In genomic region chr11:115580416-115580815, GRCh38 we compare ENCODE assay signal across 1 cellular context.
TF ChIP-seq lines count a peak whose summit lies in the region.

No MANE protein-coding gene starts in this region.

TF ChIP-seq in GM23338, 12 proteins besides CTCF, POLR2A, EP300 and RAD21 (continued from another document):
- TF ChIP-seq ZNF331 (CRISPR knock-in tag; IDR thresholded peaks at IDR 0.05; ENCODE audit: low read depth) (no peak), ETS1 (IDR thresholded peaks at IDR 0.05) (no peak), EZH2 (IDR thresholded peaks at IDR 0.05; ENCODE audit: low read depth, unreplicated experiment) (no peak), EZH2phosphoT487 (IDR thresholded peaks at IDR 0.05; ENCODE audit: unreplicated experiment) (no peak), POLR2AphosphoS5 (IDR thresholded peaks at IDR 0.05; ENCODE audit: low read depth) (no peak), NANOG (IDR thresholded peaks at IDR 0.05; ENCODE audit: borderline replicate concordance) (no peak)
